ENCODE assay signal across 8 cellular contexts in the genomic region with DNA sequence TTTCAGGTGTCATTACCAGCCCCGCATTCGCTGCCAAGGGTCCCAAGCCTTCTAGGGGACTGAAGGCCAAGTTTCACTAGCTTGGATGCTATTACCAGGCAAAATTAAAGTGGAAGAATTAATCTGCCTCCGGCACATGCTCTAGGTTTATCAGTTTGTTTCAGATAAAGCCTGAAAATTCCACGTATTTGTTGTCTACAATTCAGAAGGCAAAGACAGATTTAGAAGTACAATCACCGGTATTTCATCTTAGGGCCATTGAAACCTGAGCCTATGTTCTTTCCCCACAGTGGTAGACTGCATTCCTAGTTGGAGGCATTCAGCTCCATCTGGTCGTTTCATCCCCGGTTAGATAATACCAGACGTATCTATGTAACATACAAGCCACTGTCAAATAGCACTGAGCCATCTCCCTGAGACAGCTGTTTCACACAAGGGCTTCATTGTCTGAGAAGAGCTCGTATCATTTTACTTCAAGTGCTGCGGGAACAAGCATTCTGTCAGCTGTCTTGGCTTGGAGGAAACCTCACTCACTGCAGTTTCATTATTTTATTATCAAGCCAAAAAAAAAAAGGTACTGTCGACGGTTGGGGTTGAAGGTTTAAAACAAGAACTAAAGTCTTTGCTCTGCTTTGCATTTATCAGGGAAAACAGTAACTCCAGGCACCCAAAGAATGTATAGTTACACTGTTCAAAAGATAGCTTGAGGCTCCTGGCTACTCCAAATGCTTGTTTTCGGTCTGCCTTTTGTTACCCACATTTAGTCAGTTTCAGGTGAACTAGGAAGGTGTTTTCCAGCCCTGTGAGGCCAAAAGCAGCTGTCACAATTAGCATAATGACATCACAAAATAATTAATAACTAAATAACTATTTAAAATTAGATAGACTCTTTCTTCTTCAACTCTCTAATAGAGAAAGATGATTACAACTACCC.
DNase-seq lines count a peak whose midpoint lies in the region; ATAC-seq and TF ChIP-seq lines count a peak whose summit lies in the region.

No MANE protein-coding gene starts in this region.

- no peak for TF ChIP-seq POLR2A in breast epithelium (IDR thresholded peaks at IDR 0.05)

- H3K27ac Mint-ChIP-seq in T-cell: no peak overlapping the region

- H3K9me3 ChIP-seq in breast epithelium: peaks cover 0 to 4% of the 10 kb centered on the region in 2 donors

- H3K4me1 Mint-ChIP-seq in T-cell: peaks cover 14 to 16% (median 15%) of the 10 kb centered on the region in 3 donors

- no peak for TF ChIP-seq CTCF in breast epithelium (IDR thresholded peaks at IDR 0.05)

- CTCF ChIA-PET in T-cell (lab: Charles Lee): interaction anchor here (0.6 to 2.2 kb wide), 10 partner anchors 19 to 1776 kb away, joined by 3 to 13 read pairs (median 4); no protein-coding TSS in a partner anchor

- H3K4me3 ChIP-seq in breast epithelium: no peak overlapping the region

- H3K27me3 Mint-ChIP-seq in T-cell: no peaks in the 10 kb centered on the region

- H3K9me3 Mint-ChIP-seq in T-cell: peaks cover 0 to 4% (median 0%) of the 10 kb centered on the region in 3 donors

- intact Hi-C loops in breast epithelium (cut with DNase I; ENCODE audit: low total_unique reads): no loop called here

- H3K4me1 ChIP-seq in breast epithelium: no peaks in the 10 kb centered on the region

- POLR2A ChIA-PET in T-cell (lab: Charles Lee): interaction anchor here in 1 of 2 donors (0.9 kb wide), 1 partner anchor 69 kb away, joined by 3 read pairs; no protein-coding TSS in a partner anchor

- H3K36me3 Mint-ChIP-seq in T-cell: no peaks in the 10 kb centered on the region

- no peaks in the 10 kb centered on the region for H3K36me3 ChIP-seq in breast epithelium

- peak overlapping the region; percentile 44 to 58 (median 56) for H3K4me3 Mint-ChIP-seq in T-cell

- peak; percentile 81 for DNase-seq in DMS79 (lab: John Stamatoyannopoulos, UW)
- peak; percentile 8 to 22 for DNase-seq in Kasumi-1 (lab: John Stamatoyannopoulos, UW)
- DNase-seq in T-cell: no peak
- DNase-seq in inferior parietal cortex (ENCODE audit: extremely low spot score): peak; percentile 79
- DNase-seq in left lobe of liver (ENCODE audit: low spot score): no peak
- no peak for DNase-seq in NCI-H226
- DNase-seq in breast epithelium (ENCODE audit: low spot score in 2 of 2): no peak

- ATAC-seq in GM21576 (IDR thresholded peaks at IDR 0.05; ENCODE audit: unreplicated experiment): peak; percentile 51
- ATAC-seq in T-cell (replicated peaks in 1 of 4): no peak
- no peak for ATAC-seq in left lobe of liver

- no peaks in the 10 kb centered on the region for H3K27me3 ChIP-seq in breast epithelium

- H3K27ac ChIP-seq in breast epithelium: no peak overlapping the region

Comparison
In these comparisons a context has a peak if more than half of its experiments do, and no peak if none do; other contexts are left out.
1. DNase-seq: peak in DMS79 (single experiment), Kasumi-1 (2 of 2) and inferior parietal cortex (single experiment); none in T-cell (0 of 34), left lobe of liver (single experiment), NCI-H226 (single experiment) and breast epithelium (0 of 2).